Comparison of ENCODE assay signal across 11 cellular contexts in genomic region chr1:51690285-51690961, GRCh38.
A peak's percentile ranks its signal among the peaks of the same experiment; 100 is the strongest.
DNase-seq lines count a peak whose midpoint lies in the region; ATAC-seq, FAIRE-seq and TF ChIP-seq lines count a peak whose summit lies in the region.
"Had no signal": no experiment of that assay in that cellular context is flagged by ENCODE, and none has a peak within 500 bp of the region (broad histone marks: within the 10 kb centered on the region; RNA-seq: fewer than 3 reads in every experiment).

No MANE protein-coding gene starts in this region.

- H3K27ac ChIP-seq in pancreas = peak overlapping the region in 3 of 4 donors; percentile 24 to 45 (median 38)

- in situ Hi-C loops in GM13977 (cut with MboI; ENCODE audit: low pct_unique_long_range_greater_than_20kb, low sequenced_read_pairs, unreplicated experiment) = no loop called here

- TF ChIP-seq CTCF in pancreas (IDR thresholded peaks at IDR 0.05) (no peak), GM13977 (IDR thresholded peaks at IDR 0.05; ENCODE audit: extremely low read depth, insufficient read depth, missing control alignments) (no peak)

- H3K4me1 ChIP-seq in pancreas = peaks cover 25 to 40% (median 40%) of the 10 kb centered on the region in 3 donors

- H3K36me3 ChIP-seq in pancreas = no peaks in the 10 kb centered on the region
- H3K36me3 ChIP-seq: HAP-1 had no signal

- DNase-seq in GM12892 (ENCODE audit: insufficient read length) (no peak), NCI-H774 (lab: John Stamatoyannopoulos, UW) (peak; percentile 75), pancreas (peak in 3 of 6 donors; percentile 10 to 31 (median 28)), NCI-H2107 (lab: John Stamatoyannopoulos, UW) (no peak), NCI-H1092 treated with DMSO at 0.1 percent for 48 hours (lab: John Stamatoyannopoulos, UW) (no peak), GM13977 (ENCODE audit: low spot score) (no peak), NCI-H187 (lab: John Stamatoyannopoulos, UW) (no peak)

- intact Hi-C loops in pancreas (cut with DNase I) = no loop called here

- no peak for TF ChIP-seq POLR2A in GM12892 (IDR thresholded peaks at IDR 0.05; ENCODE audit: low read depth, low read length)

- no peaks in the 10 kb centered on the region for H3K9me3 ChIP-seq in pancreas
- H3K9me3 ChIP-seq: HAP-1 had no signal

- WGBS in pancreas, 2 donors = 11 to 12% methylated on average over 3 of the region's 3 CpGs

- peak; percentile 74 for FAIRE-seq in GM12892 (lab: Jason Lieb, UNC)
- no peak for FAIRE-seq in pancreas (lab: Jason Lieb, UNC)
- FAIRE-seq: endometrium had no signal

- H3K27me3 ChIP-seq in pancreas = no peaks in the 10 kb centered on the region

- ATAC-seq in esophagus mucosa = peak; percentile 84
- peak; percentile 83 to 88 (median 86) for ATAC-seq in pancreas
- ATAC-seq: natural killer cell treated with Interleukin-12 subunit alpha and Interleukin-12 subunit beta and Interleukin-15 and Interleukin-18, amount 100 ng/mL, for 72 hours had no signal

- H3K4me3 ChIP-seq in pancreas = no peak overlapping the region
- H3K4me3 ChIP-seq: HAP-1 had no signal
